In the genomic region with DNA sequence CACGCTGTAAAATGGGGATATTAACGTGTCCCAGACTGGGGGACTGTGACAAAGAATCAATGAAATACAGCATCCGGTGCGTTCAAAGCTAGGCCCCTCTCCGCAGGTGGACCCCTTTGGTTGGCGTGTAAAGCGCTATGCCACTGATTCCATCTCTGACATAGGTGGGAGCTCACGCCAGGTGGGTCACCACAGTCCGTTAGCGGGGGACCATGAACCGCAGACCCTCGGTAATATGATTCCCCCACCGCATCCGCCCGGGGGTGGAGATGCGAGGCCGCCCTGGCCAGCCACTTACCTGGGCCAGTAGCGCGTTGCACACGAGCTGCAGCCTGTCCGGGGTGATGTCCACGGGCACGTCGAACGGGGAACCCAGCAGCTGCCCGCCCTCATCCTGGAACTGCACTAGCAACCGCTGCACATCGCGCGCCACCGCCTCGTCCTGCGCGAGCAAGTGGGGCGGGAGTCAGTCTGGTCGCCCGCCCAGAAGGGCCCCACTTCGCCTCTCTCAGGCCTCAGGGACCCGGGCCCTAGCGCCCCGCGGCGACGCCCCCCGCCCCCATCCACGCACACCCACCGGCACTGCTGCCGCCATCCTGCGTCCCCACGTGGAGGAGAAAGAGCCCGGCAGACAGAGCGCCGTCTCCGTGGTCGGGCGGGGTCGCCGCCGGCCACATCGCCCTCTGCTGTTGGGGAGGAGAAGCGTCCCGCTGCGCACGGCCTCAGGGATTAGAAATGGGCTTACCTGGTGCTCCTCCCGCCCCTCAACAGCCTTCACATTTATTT, we compare ENCODE assay signal across 8 cellular contexts. TPM values are rescaled to one million over a fixed set of nuclear protein-coding genes. Genes with fewer than 3 reads are reported as not detected.
DNase-seq lines count a peak whose midpoint lies in the region; ATAC-seq and TF ChIP-seq lines count a peak whose summit lies in the region.

A gene (minus strand): TSS at position 623 of the 786 bp plus-strand sequence. CDS start 28 bp downstream, at position 595.

- no peaks in the 10 kb centered on the region for H3K27me3 ChIP-seq in KMS-11 (ENCODE audit: insufficient read depth, low read depth)

- H3K4me1 Mint-ChIP-seq in natural killer cell = peaks cover 4 to 6% of the 10 kb centered on the region in 2 donors
- peaks cover 5 to 10% of the 10 kb centered on the region in 2 donors for H3K4me1 Mint-ChIP-seq in stimulated activated naive B cell treated with anti-CD40 and anti-IgM and Interleukin-4, amounts not matched to agents 10 μg/mL and 1 μg/mL and 100 μg/mL, for 72 hours

- H2AFZ ChIP-seq in KMS-11 (ENCODE audit: low read depth) = peak within 1 kb of the TSS; percentile 66

- peaks cover 29% of the 10 kb centered on the region for H3K79me2 ChIP-seq in KMS-11 (ENCODE audit: insufficient read depth, low read depth)

- peak within 1 kb of the TSS; percentile 84 for H3K4me3 Mint-ChIP-seq in natural killer cell
- peak within 1 kb of the TSS; percentile 82 to 84 for H3K4me3 Mint-ChIP-seq in stimulated activated naive B cell treated with anti-CD40 and anti-IgM and Interleukin-4, amounts not matched to agents 10 μg/mL and 1 μg/mL and 100 μg/mL, for 72 hours

- H3K27ac Mint-ChIP-seq in natural killer cell = peak within 1 kb of the TSS; percentile 29 to 58
- peak within 1 kb of the TSS; percentile 73 for H3K27ac Mint-ChIP-seq in stimulated activated naive B cell treated with anti-CD40 and anti-IgM and Interleukin-4, amounts not matched to agents 10 μg/mL and 1 μg/mL and 100 μg/mL, for 72 hours

- ATAC-seq in GM21528 (IDR thresholded peaks at IDR 0.05; ENCODE audit: low FRiP score, unreplicated experiment) (peak; percentile 65), natural killer cell (peak; percentile 97 to 99 (median 97))
- ATAC-seq in stimulated activated naive B cell treated with anti-CD40 and anti-IgM and Interleukin-4, amounts not matched to agents 10 μg/mL and 1 μg/mL and 100 μg/mL, for 72 hours (replicated peaks) = peak; percentile 96 to 97

- peak; percentile 66 for TF ChIP-seq CTCF in KMS-11 (conservative IDR thresholded peaks at IDR 0.05; ENCODE audit: low read depth, low read length)
- TF ChIP-seq CTCF in natural killer cell (IDR thresholded peaks at IDR 0.05) = peak; percentile 97

- H3K9ac ChIP-seq in KMS-11 = peak within 1 kb of the TSS; percentile 89

- no peaks in the 10 kb centered on the region for H3K9me3 Mint-ChIP-seq in natural killer cell
- no peaks in the 10 kb centered on the region for H3K9me3 Mint-ChIP-seq in stimulated activated naive B cell treated with anti-CD40 and anti-IgM and Interleukin-4, amounts not matched to agents 10 μg/mL and 1 μg/mL and 100 μg/mL, for 72 hours

- H3K27ac ChIP-seq in KMS-11 = peak within 1 kb of the TSS; percentile 45

- DNase-seq in DMS 273 (lab: John Stamatoyannopoulos, UW; ENCODE audit: unreplicated experiment) (peak; percentile 93), RPMI7951 (ENCODE audit: low read depth) (peak; percentile 78), fibroblast of peridontal ligament (ENCODE audit: extremely low read depth) (peak; percentile 70), natural killer cell (peak; percentile 83)
- DNase-seq in activated T-helper 1 cell treated with anti-CD3 and anti-CD28 coated beads, Interleukin-2, amount 50 U/mL, for 16 hours (ENCODE audit: low read depth in 1 of 2, low spot score in 1 of 2) = peak; percentile 81 to 84
- peak; percentile 84 for DNase-seq in stimulated activated naive B cell treated with anti-CD40 and anti-IgM and Interleukin-4, amounts not matched to agents 10 μg/mL and 1 μg/mL and 100 μg/mL, for 72 hours

- peaks cover 5% of the 10 kb centered on the region; the same call in 1 of the 2 replicates for H3K36me3 ChIP-seq in KMS-11 (ENCODE audit: insufficient read depth)

- no peaks in the 10 kb centered on the region for H3K36me3 Mint-ChIP-seq in natural killer cell
- peaks cover 10 to 17% of the 10 kb centered on the region in 2 donors for H3K36me3 Mint-ChIP-seq in stimulated activated naive B cell treated with anti-CD40 and anti-IgM and Interleukin-4, amounts not matched to agents 10 μg/mL and 1 μg/mL and 100 μg/mL, for 72 hours

- peak within 1 kb of the TSS; percentile 99 for H3K4me2 ChIP-seq in KMS-11

- no peaks in the 10 kb centered on the region for H4K20me1 ChIP-seq in KMS-11 (ENCODE audit: insufficient read depth)

- intact Hi-C loops in natural killer cell (cut with micrococcal nuclease) = no loop called here

- no peaks in the 10 kb centered on the region for H3K27me3 Mint-ChIP-seq in natural killer cell (ENCODE audit: low read depth in 2 of 2)
- H3K27me3 Mint-ChIP-seq in stimulated activated naive B cell treated with anti-CD40 and anti-IgM and Interleukin-4, amounts not matched to agents 10 μg/mL and 1 μg/mL and 100 μg/mL, for 72 hours = peaks cover 0 to 1% of the 10 kb centered on the region in 2 donors

- H3K4me3 ChIP-seq in KMS-11 (IDR thresholded peaks at IDR 0.05; ENCODE audit: insufficient read depth, low read depth, low read length) = no peak within 1 kb of the TSS

- peaks cover 9% of the 10 kb centered on the region for H3K4me1 ChIP-seq in KMS-11 (ENCODE audit: low read depth, poor library complexity, severe bottlenecking)

RNA-seq across cellular contexts. Expression of the gene that starts here (rescaled TPM):
- 13.1 and 13.5 TPM in 2 replicates for total RNA-seq in RPMI7951 (2014; rRNA removed; shearing (Covaris generic))
- 1 to 10 TPM; 4.0 to 7.9 (median 6.1) TPM for total RNA-seq in natural killer cell
